Comparison of ENCODE assay signal across 11 cellular contexts in genomic region chr22:46536559-46537220, GRCh38. TPM values are rescaled to one million over a fixed set of nuclear protein-coding genes. Genes with fewer than 3 reads are reported as not detected.
DNase-seq lines count a peak whose midpoint lies in the region; ATAC-seq and TF ChIP-seq lines count a peak whose summit lies in the region.
"Had no signal": no experiment of that assay in that cellular context is flagged by ENCODE, and none has a peak within 500 bp of the region (broad histone marks: within the 10 kb centered on the region; RNA-seq: fewer than 3 reads in every experiment).

No MANE protein-coding gene starts in this region.

- no peaks in the 10 kb centered on the region for H3K9me3 ChIP-seq in tibial artery
- H3K9me3 ChIP-seq: ovary had no signal

- H3K36me3 Mint-ChIP-seq in activated naive CD8-positive, alpha-beta T cell treated with anti-CD3 and anti-CD28 coated beads for 36 hours: no peaks in the 10 kb centered on the region

- peaks cover 10% of the 10 kb centered on the region for H3K4me1 Mint-ChIP-seq in activated naive CD8-positive, alpha-beta T cell treated with anti-CD3 and anti-CD28 coated beads for 36 hours

- no peak for TF ChIP-seq CTCF in tibial artery (IDR thresholded peaks at IDR 0.05)

- H3K27me3 ChIP-seq in tibial artery: peaks cover 0 to 82% of the 10 kb centered on the region in 2 donors
- H3K27me3 ChIP-seq: ovary had no signal

- no peaks in the 10 kb centered on the region for H3K9me3 Mint-ChIP-seq in activated naive CD8-positive, alpha-beta T cell treated with anti-CD3 and anti-CD28 coated beads for 36 hours

- no peak overlapping the region for H3K27ac ChIP-seq in tibial artery
- H3K27ac ChIP-seq: ovary had no signal

- H3K27me3 Mint-ChIP-seq in activated naive CD8-positive, alpha-beta T cell treated with anti-CD3 and anti-CD28 coated beads for 36 hours: peaks cover 54% of the 10 kb centered on the region

- peak; percentile 17 to 25 for ATAC-seq in activated CD4-positive, CD25-positive, alpha-beta regulatory T cell treated with anti-CD3 and anti-CD28 coated beads, Interleukin-2, amount 50 U/mL, for 24 hours

- H3K4me3 Mint-ChIP-seq in activated naive CD8-positive, alpha-beta T cell treated with anti-CD3 and anti-CD28 coated beads for 36 hours: no peak overlapping the region

- H3K27ac Mint-ChIP-seq in activated naive CD8-positive, alpha-beta T cell treated with anti-CD3 and anti-CD28 coated beads for 36 hours: no peak overlapping the region

- H3K4me3 ChIP-seq in tibial artery: peak overlapping the region; percentile 33 to 48

- DNase-seq in activated CD4-positive, CD25-positive, alpha-beta regulatory T cell treated with anti-CD3 and anti-CD28 coated beads, Interleukin-2, amount 50 U/mL, for 72 hours: no peak
- peak; percentile 26 for DNase-seq in activated naive CD8-positive, alpha-beta T cell treated with anti-CD3 and anti-CD28 coated beads for 36 hours
- DNase-seq in iPS-NIHi11 (ENCODE audit: low spot score) (peak; percentile 75), tibial artery (no peak), cerebellar cortex (ENCODE audit: low spot score) (no peak), dermis blood vessel endothelial cell (no peak)
- DNase-seq in stimulated activated CD4-positive, alpha-beta T cell treated with anti-CD3 and anti-CD28 coated beads, Interleukin-4, amount 100 ng/mL, for 24 hours: no peak
- DNase-seq: amygdala, NCI-H1092 treated with DMSO at 0.1 percent for 48 hours had no signal

- intact Hi-C loops in tibial artery (cut with DNase I; ENCODE audit: low total_unique reads): no loop called here

- no peaks in the 10 kb centered on the region for H3K36me3 ChIP-seq in tibial artery
- H3K36me3 ChIP-seq: ovary had no signal

- H3K4me1 ChIP-seq in tibial artery: peaks cover 0 to 19% (median 16%) of the 10 kb centered on the region in 4 donors

RNA-seq across cellular contexts. Expression of gene CELSR1, which starts 0.7 kb away (rescaled TPM):
- under 1 TPM; 0.04 to 0.14 TPM for total RNA-seq in activated naive CD8-positive, alpha-beta T cell treated with anti-CD3 and anti-CD28 coated beads for 36 hours
- 28.2 and 45.6 TPM in 2 replicates for total RNA-seq in dermis blood vessel endothelial cell

Comparison
In these comparisons a context has a peak if more than half of its experiments do, and no peak if none do; other contexts are left out.
1. DNase-seq: peak in activated naive CD8-positive, alpha-beta T cell treated with anti-CD3 and anti-CD28 coated beads for 36 hours (single experiment) and iPS-NIHi11 (single experiment); none in activated CD4-positive, CD25-positive, alpha-beta regulatory T cell treated with anti-CD3 and anti-CD28 coated beads, Interleukin-2, amount 50 U/mL, for 72 hours (single experiment), tibial artery (0 of 2), stimulated activated CD4-positive, alpha-beta T cell treated with anti-CD3 and anti-CD28 coated beads, Interleukin-4, amount 100 ng/mL, for 24 hours (single experiment), cerebellar cortex (single experiment) and dermis blood vessel endothelial cell (single experiment).
2. RNA of gene CELSR1, which starts 0.7 kb away (total RNA-seq): 28.2 to 45.6 TPM in dermis blood vessel endothelial cell; 0.04 to 0.14 TPM in activated naive CD8-positive, alpha-beta T cell treated with anti-CD3 and anti-CD28 coated beads for 36 hours; every median in the first group is over 10 times any median in the second.